In the genomic region with DNA sequence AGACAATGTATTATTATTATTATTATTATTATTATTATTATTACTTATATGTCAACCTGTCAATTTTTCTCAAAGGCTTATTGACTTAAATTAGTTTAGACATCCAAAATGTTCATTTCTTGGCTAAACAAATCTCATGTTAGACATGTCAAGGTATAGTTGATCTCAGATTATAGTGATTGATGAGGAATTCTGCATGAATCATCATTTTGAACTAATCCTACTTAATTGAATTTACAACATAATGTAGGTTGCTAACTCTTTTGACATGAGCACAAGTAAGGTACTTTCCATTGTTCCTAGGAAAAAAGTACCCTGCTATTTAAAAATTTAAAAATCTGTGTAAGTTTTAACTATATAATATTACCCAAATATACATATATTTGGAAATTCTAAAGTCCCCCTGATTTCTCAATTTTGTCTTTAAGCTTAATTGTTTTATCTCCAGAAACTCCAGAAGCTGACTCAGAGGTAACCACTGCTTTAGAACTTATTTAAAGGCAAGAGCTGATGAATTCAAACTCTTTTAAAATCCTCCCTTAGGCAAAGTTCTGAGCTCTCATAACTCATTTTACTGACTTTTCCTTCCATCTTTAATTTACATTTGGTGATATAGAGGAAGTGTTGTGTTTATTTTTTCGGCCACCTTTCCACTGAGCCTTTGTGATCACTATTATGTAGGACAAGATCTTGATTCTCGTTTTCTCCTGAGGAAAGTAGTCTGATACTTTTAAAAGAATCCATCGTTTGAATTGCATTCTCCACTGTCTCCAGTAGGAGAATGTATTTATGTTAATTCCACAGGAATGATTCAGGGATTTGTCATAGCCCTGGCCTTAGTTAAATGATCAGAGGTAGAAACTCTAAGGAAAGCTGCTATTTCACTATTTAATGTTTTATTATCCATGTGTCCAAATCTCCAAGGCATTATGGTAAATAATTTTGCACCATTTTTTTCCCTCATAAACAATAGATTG, we compare ENCODE assay signal across 1 cellular context.
TF ChIP-seq lines count a peak whose summit lies in the region.

No MANE protein-coding gene starts in this region.

TF ChIP-seq in GM23338, 12 proteins besides CTCF, POLR2A, EP300 and RAD21:
- TF ChIP-seq, protein P1, sequence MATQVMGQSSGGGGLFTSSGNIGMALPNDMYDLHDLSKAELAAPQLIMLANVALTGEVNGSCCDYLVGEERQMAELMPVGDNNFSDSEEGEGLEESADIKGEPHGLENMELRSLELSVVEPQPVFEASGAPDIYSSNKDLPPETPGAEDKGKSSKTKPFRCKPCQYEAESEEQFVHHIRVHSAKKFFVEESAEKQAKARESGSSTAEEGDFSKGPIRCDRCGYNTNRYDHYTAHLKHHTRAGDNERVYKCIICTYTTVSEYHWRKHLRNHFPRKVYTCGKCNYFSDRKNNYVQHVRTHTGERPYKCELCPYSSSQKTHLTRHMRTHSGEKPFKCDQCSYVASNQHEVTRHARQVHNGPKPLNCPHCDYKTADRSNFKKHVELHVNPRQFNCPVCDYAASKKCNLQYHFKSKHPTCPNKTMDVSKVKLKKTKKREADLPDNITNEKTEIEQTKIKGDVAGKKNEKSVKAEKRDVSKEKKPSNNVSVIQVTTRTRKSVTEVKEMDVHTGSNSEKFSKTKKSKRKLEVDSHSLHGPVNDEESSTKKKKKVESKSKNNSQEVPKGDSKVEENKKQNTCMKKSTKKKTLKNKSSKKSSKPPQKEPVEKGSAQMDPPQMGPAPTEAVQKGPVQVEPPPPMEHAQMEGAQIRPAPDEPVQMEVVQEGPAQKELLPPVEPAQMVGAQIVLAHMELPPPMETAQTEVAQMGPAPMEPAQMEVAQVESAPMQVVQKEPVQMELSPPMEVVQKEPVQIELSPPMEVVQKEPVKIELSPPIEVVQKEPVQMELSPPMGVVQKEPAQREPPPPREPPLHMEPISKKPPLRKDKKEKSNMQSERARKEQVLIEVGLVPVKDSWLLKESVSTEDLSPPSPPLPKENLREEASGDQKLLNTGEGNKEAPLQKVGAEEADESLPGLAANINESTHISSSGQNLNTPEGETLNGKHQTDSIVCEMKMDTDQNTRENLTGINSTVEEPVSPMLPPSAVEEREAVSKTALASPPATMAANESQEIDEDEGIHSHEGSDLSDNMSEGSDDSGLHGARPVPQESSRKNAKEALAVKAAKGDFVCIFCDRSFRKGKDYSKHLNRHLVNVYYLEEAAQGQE (IDR thresholded peaks at IDR 0.05; ENCODE audit: unreplicated experiment), result no peak
- TF ChIP-seq ZNF331 (CRISPR knock-in tag; IDR thresholded peaks at IDR 0.05; ENCODE audit: low read depth), result no peak
- TF ChIP-seq EZH2 (IDR thresholded peaks at IDR 0.05; ENCODE audit: low read depth, unreplicated experiment), result no peak
- no peak for TF ChIP-seq ZNF114 (CRISPR knock-in tag; IDR thresholded peaks at IDR 0.05)
- TF ChIP-seq, protein P2, sequence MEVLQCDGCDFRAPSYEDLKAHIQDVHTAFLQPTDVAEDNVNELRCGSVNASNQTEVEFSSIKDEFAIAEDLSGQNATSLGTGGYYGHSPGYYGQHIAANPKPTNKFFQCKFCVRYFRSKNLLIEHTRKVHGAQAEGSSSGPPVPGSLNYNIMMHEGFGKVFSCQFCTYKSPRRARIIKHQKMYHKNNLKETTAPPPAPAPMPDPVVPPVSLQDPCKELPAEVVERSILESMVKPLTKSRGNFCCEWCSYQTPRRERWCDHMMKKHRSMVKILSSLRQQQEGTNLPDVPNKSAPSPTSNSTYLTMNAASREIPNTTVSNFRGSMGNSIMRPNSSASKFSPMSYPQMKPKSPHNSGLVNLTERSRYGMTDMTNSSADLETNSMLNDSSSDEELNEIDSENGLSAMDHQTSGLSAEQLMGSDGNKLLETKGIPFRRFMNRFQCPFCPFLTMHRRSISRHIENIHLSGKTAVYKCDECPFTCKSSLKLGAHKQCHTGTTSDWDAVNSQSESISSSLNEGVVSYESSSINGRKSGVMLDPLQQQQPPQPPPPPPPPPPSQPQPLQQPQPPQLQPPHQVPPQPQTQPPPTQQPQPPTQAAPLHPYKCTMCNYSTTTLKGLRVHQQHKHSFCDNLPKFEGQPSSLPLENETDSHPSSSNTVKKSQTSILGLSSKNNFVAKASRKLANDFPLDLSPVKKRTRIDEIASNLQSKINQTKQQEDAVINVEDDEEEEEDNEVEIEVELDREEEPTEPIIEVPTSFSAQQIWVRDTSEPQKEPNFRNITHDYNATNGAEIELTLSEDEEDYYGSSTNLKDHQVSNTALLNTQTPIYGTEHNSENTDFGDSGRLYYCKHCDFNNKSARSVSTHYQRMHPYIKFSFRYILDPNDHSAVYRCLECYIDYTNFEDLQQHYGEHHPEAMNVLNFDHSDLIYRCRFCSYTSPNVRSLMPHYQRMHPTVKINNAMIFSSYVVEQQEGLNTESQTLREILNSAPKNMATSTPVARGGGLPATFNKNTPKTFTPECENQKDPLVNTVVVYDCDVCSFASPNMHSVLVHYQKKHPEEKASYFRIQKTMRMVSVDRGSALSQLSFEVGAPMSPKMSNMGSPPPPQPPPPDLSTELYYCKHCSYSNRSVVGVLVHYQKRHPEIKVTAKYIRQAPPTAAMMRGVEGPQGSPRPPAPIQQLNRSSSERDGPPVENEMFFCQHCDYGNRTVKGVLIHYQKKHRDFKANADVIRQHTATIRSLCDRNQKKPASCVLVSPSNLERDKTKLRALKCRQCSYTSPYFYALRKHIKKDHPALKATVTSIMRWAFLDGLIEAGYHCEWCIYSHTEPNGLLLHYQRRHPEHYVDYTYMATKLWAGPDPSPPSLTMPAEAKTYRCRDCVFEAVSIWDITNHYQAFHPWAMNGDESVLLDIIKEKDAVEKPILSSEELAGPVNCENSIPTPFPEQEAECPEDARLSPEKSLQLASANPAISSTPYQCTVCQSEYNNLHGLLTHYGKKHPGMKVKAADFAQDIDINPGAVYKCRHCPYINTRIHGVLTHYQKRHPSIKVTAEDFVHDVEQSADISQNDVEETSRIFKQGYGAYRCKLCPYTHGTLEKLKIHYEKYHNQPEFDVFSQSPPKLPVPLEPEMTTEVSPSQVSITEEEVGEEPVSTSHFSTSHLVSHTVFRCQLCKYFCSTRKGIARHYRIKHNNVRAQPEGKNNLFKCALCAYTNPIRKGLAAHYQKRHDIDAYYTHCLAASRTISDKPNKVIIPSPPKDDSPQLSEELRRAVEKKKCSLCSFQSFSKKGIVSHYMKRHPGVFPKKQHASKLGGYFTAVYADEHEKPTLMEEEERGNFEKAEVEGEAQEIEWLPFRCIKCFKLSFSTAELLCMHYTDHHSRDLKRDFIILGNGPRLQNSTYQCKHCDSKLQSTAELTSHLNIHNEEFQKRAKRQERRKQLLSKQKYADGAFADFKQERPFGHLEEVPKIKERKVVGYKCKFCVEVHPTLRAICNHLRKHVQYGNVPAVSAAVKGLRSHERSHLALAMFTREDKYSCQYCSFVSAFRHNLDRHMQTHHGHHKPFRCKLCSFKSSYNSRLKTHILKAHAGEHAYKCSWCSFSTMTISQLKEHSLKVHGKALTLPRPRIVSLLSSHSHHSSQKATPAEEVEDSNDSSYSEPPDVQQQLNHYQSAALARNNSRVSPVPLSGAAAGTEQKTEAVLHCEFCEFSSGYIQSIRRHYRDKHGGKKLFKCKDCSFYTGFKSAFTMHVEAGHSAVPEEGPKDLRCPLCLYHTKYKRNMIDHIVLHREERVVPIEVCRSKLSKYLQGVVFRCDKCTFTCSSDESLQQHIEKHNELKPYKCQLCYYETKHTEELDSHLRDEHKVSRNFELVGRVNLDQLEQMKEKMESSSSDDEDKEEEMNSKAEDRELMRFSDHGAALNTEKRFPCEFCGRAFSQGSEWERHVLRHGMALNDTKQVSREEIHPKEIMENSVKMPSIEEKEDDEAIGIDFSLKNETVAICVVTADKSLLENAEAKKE (CRISPR knock-in tag; IDR thresholded peaks at IDR 0.05), result no peak
- TF ChIP-seq, protein P3, sequence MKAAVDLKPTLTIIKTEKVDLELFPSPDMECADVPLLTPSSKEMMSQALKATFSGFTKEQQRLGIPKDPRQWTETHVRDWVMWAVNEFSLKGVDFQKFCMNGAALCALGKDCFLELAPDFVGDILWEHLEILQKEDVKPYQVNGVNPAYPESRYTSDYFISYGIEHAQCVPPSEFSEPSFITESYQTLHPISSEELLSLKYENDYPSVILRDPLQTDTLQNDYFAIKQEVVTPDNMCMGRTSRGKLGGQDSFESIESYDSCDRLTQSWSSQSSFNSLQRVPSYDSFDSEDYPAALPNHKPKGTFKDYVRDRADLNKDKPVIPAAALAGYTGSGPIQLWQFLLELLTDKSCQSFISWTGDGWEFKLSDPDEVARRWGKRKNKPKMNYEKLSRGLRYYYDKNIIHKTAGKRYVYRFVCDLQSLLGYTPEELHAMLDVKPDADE (IDR thresholded peaks at IDR 0.05), result no peak
- TF ChIP-seq JUNB (IDR thresholded peaks at IDR 0.05; ENCODE audit: unreplicated experiment), result no peak
